ENCODE assay signal across 8 cellular contexts in genomic region chr19:737591-738093, GRCh38. TPM values are rescaled to one million over a fixed set of nuclear protein-coding genes. Genes with fewer than 3 reads are reported as not detected.
DNase-seq lines count a peak whose midpoint lies in the region; ATAC-seq and TF ChIP-seq lines count a peak whose summit lies in the region.

No MANE protein-coding gene starts in this region.

- intact Hi-C loops in natural killer cell (cut with micrococcal nuclease) = no loop called here
- intact Hi-C loops in testis (cut with DNase I; ENCODE audit: low total_unique reads) = no loop called here

- H3K27me3 Mint-ChIP-seq in natural killer cell (ENCODE audit: low read depth in 2 of 2) = no peaks in the 10 kb centered on the region

- DNase-seq in D341Med (ENCODE audit: low spot score) (peak; percentile 88), natural killer cell (peak; percentile 49), testis (no peak)
- peak; percentile 56 to 57 for DNase-seq in activated CD4-positive, alpha-beta T cell treated with anti-CD3 and anti-CD28 coated beads, Interleukin-2, amount 50 U/mL, for 4 hours
- peak; percentile 24 to 34 (median 30) for DNase-seq in effector memory CD4-positive, alpha-beta T cell

- ATAC-seq in natural killer cell = peak; percentile 56 to 74 (median 65)
- ATAC-seq in GM18870 (IDR thresholded peaks at IDR 0.05; ENCODE audit: unreplicated experiment) = no peak
- no peak for ATAC-seq in HG02973 (IDR thresholded peaks at IDR 0.05; ENCODE audit: unreplicated experiment)

- no peaks in the 10 kb centered on the region for H3K27me3 ChIP-seq in effector memory CD4-positive, alpha-beta T cell (replicated peaks; ENCODE audit: control insufficient read depth, insufficient read depth, low read length, poor library complexity, severe bottlenecking)
- H3K27me3 ChIP-seq in testis = no peaks in the 10 kb centered on the region

- no peaks in the 10 kb centered on the region for H3K36me3 Mint-ChIP-seq in natural killer cell

- 60 to 62% methylated on average over 22 of the region's 22 CpGs for WGBS in testis, 2 donors

- TF ChIP-seq POLR2A in testis (IDR thresholded peaks at IDR 0.05) = no peak

- H3K27ac ChIP-seq in effector memory CD4-positive, alpha-beta T cell (ENCODE audit: insufficient read depth, low read length, poor library complexity, severe bottlenecking) = no peak overlapping the region
- H3K27ac ChIP-seq in testis = no peak overlapping the region

- H3K9me3 Mint-ChIP-seq in natural killer cell = no peaks in the 10 kb centered on the region

- no peak overlapping the region for H3K4me3 Mint-ChIP-seq in natural killer cell

- no peaks in the 10 kb centered on the region for H3K4me1 ChIP-seq in effector memory CD4-positive, alpha-beta T cell (ENCODE audit: control insufficient read depth, insufficient read depth, low read length, poor library complexity, severe bottlenecking)
- no peaks in the 10 kb centered on the region for H3K4me1 ChIP-seq in testis

- H3K4me1 Mint-ChIP-seq in natural killer cell = peaks cover 0 to 23% of the 10 kb centered on the region in 2 donors

- H3K36me3 ChIP-seq in effector memory CD4-positive, alpha-beta T cell (ENCODE audit: control insufficient read depth, insufficient read depth, low read length) = no peaks in the 10 kb centered on the region
- no peaks in the 10 kb centered on the region for H3K36me3 ChIP-seq in testis (ENCODE audit: low read depth, missing control alignments)

- H3K9me3 ChIP-seq in effector memory CD4-positive, alpha-beta T cell (ENCODE audit: control insufficient read depth, low read length) = no peaks in the 10 kb centered on the region
- H3K9me3 ChIP-seq in testis = no peaks in the 10 kb centered on the region

- peak; percentile 39 for TF ChIP-seq CTCF in LNCAP (IDR thresholded peaks at IDR 0.05)
- peak; percentile 41 for TF ChIP-seq CTCF in natural killer cell (IDR thresholded peaks at IDR 0.05)
- TF ChIP-seq CTCF in testis (IDR thresholded peaks at IDR 0.05) = peak in 2 of 3 experiments; percentile 32 to 41

- no peak overlapping the region for H3K4me3 ChIP-seq in effector memory CD4-positive, alpha-beta T cell (ENCODE audit: insufficient read depth, low read depth, low read length, poor library complexity, severe bottlenecking)
- no peak overlapping the region for H3K4me3 ChIP-seq in testis

- H3K27ac Mint-ChIP-seq in natural killer cell = no peak overlapping the region

RNA-seq across cellular contexts. Expression of gene MISP, which starts 13.3 kb away (rescaled TPM):
- total RNA-seq in natural killer cell = not detected
- 1 to 10 TPM; 1.1 to 3.1 TPM for total RNA-seq in testis
- polyA plus RNA-seq in testis (ENCODE audit: insufficient read depth, low read depth, low replicate concordance) = 1.1 TPM

RNA-seq across cellular contexts. Expression of gene PALM, which starts 28.9 kb away (rescaled TPM):
- total RNA-seq in natural killer cell = 1 to 10 TPM in 1 of 3 donors, under 1 TPM in 1, not detected in 1; 0.59 to 1.0 TPM
- total RNA-seq in testis = 10 to 100 TPM; 35.5 to 47.8 TPM
- 46.4 TPM for polyA plus RNA-seq in testis (ENCODE audit: insufficient read depth, low read depth, low replicate concordance)

RNA-seq across cellular contexts. Expression of gene PRSS57, which starts 42.4 kb away (rescaled TPM):
- total RNA-seq in natural killer cell (10 to 100 TPM in 1 of 3 donors, 1 to 10 TPM in 2; 1.5 to 11.7 (median 4.5) TPM), testis (not detected)
- polyA plus RNA-seq in testis (ENCODE audit: insufficient read depth, low read depth, low replicate concordance) = not detected

RNA-seq across cellular contexts. Expression of gene PTBP1, which starts 59.6 kb away (rescaled TPM):
- total RNA-seq in natural killer cell (100 to 1,000 TPM; 302 to 350 (median 345) TPM), testis (100 to 1,000 TPM; 168 to 196 TPM)
- polyA plus RNA-seq in testis (ENCODE audit: insufficient read depth, low read depth, low replicate concordance) = 116 TPM

Comparison
In these comparisons a context has a peak if more than half of its experiments do, and no peak if none do; other contexts are left out.
1. ATAC-seq: peak in natural killer cell (3 of 3); none in GM18870 (single experiment) and HG02973 (single experiment).
2. RNA of gene PALM, which starts 28.9 kb away (total RNA-seq): 35.5 to 47.8 TPM in testis; 0.59 to 1.0 TPM in natural killer cell; every median in the first group is over 10 times any median in the second.
3. Peak in every context shown above with its lines, with median percentiles within 50 percentile points of each other: CTCF ChIP-seq.